8 cellular contexts compared by ENCODE assay signal in genomic region chr19:5691930-5692784, GRCh38. TPM values are rescaled to one million over a fixed set of nuclear protein-coding genes. Genes with fewer than 3 reads are reported as not detected.
DNase-seq lines count a peak whose midpoint lies in the region; ATAC-seq and TF ChIP-seq lines count a peak whose summit lies in the region.

No MANE protein-coding gene starts in this region.

- POLR2A ChIA-PET in WTC11 (lab: Charles Lee): interaction anchor here (0.6 to 2.7 kb wide), 2 partner anchors 21 to 28 kb away, joined by 3 to 14 read pairs; partner anchors contain the start of genes CATSPERD and LONP1

- no peaks in the 10 kb centered on the region for H3K27me3 Mint-ChIP-seq in T-helper 2 cell treated with Interferon-gamma antibody and Interleukin-4, amounts not matched to agents 5 μg/mL and 100 μg/mL, for 36 hours (ENCODE audit: low read depth)
- H3K27me3 Mint-ChIP-seq in WTC11 (ENCODE audit: low read depth): peaks cover 5% of the 10 kb centered on the region; the same call in 1 of the 2 replicates
- H3K27me3 Mint-ChIP-seq in glutamatergic neuron (ENCODE audit: unreplicated experiment): peaks cover 15% of the 10 kb centered on the region
- no peaks in the 10 kb centered on the region for H3K27me3 Mint-ChIP-seq in stimulated activated naive CD8-positive, alpha-beta T cell treated with anti-CD3 and anti-CD28 coated beads, Interleukin-15, amount 100 ng/mL, for 72 hours

- H3K4me1 Mint-ChIP-seq in T-helper 2 cell treated with Interferon-gamma antibody and Interleukin-4, amounts not matched to agents 5 μg/mL and 100 μg/mL, for 36 hours (ENCODE audit: low read depth): peaks cover 10% of the 10 kb centered on the region
- H3K4me1 Mint-ChIP-seq in WTC11 (peaks cover 10% of the 10 kb centered on the region; the same call in 1 of the 2 replicates), glutamatergic neuron (ENCODE audit: low read depth, unreplicated experiment) (no peaks in the 10 kb centered on the region)
- H3K4me1 Mint-ChIP-seq in stimulated activated naive CD8-positive, alpha-beta T cell treated with anti-CD3 and anti-CD28 coated beads, Interleukin-15, amount 100 ng/mL, for 72 hours: peaks cover 74% of the 10 kb centered on the region

- no peak for DNase-seq in T-helper 2 cell treated with Interferon-gamma antibody and Interleukin-4, amounts not matched to agents 5 μg/mL and 100 μg/mL, for 36 hours (ENCODE audit: low spot score)
- DNase-seq in T-helper 2 cell: no peak
- DNase-seq in WTC11 (ENCODE audit: low spot score): no peak
- DNase-seq in glutamatergic neuron: no peak
- peak; percentile 39 to 48 for DNase-seq in stimulated activated naive CD8-positive, alpha-beta T cell treated with anti-CD3 and anti-CD28 coated beads, Interleukin-15, amount 100 ng/mL, for 72 hours
- no peak for DNase-seq in UCSD-AML1 (lab: John Stamatoyannopoulos, UW; ENCODE audit: unreplicated experiment)
- no peak for DNase-seq in DMS153 (lab: John Stamatoyannopoulos, UW)

- peaks cover 33% of the 10 kb centered on the region for H3K36me3 Mint-ChIP-seq in T-helper 2 cell treated with Interferon-gamma antibody and Interleukin-4, amounts not matched to agents 5 μg/mL and 100 μg/mL, for 36 hours (ENCODE audit: low read depth)
- H3K36me3 Mint-ChIP-seq in WTC11 (peaks cover 42% of the 10 kb centered on the region), glutamatergic neuron (ENCODE audit: unreplicated experiment) (no peaks in the 10 kb centered on the region)

- H3K9me3 Mint-ChIP-seq in T-helper 2 cell treated with Interferon-gamma antibody and Interleukin-4, amounts not matched to agents 5 μg/mL and 100 μg/mL, for 36 hours: no peaks in the 10 kb centered on the region
- no peaks in the 10 kb centered on the region for H3K9me3 Mint-ChIP-seq in WTC11
- H3K9me3 Mint-ChIP-seq in glutamatergic neuron (ENCODE audit: unreplicated experiment): peaks cover 16% of the 10 kb centered on the region
- no peaks in the 10 kb centered on the region for H3K9me3 Mint-ChIP-seq in stimulated activated naive CD8-positive, alpha-beta T cell treated with anti-CD3 and anti-CD28 coated beads, Interleukin-15, amount 100 ng/mL, for 72 hours

- peak overlapping the region; percentile 70 for H3K27ac Mint-ChIP-seq in T-helper 2 cell treated with Interferon-gamma antibody and Interleukin-4, amounts not matched to agents 5 μg/mL and 100 μg/mL, for 36 hours
- peak overlapping the region; percentile 70 for H3K27ac Mint-ChIP-seq in WTC11
- H3K27ac Mint-ChIP-seq in glutamatergic neuron (ENCODE audit: unreplicated experiment): peak overlapping the region; percentile 75
- H3K27ac Mint-ChIP-seq in stimulated activated naive CD8-positive, alpha-beta T cell treated with anti-CD3 and anti-CD28 coated beads, Interleukin-15, amount 100 ng/mL, for 72 hours: peak overlapping the region; percentile 69 to 99

- CTCF ChIA-PET in WTC11 (lab: Charles Lee): interaction anchor here (0.5 kb wide), 1 partner anchor 22 kb away, joined by 3 read pairs; no protein-coding TSS in a partner anchor

- ATAC-seq in WTC11: no peak
- no peak for ATAC-seq in stimulated activated naive CD8-positive, alpha-beta T cell treated with anti-CD3 and anti-CD28 coated beads, Interleukin-15, amount 100 ng/mL, for 72 hours
- no peak for ATAC-seq in HG02763 (IDR thresholded peaks at IDR 0.05; ENCODE audit: unreplicated experiment)

- TF ChIP-seq CTCF in WTC11 (IDR thresholded peaks at IDR 0.05): no peak
- TF ChIP-seq CTCF in glutamatergic neuron (IDR thresholded peaks at IDR 0.05; ENCODE audit: partially characterized antibody, unreplicated experiment): no peak

- peak overlapping the region; percentile 99 for H3K4me3 Mint-ChIP-seq in T-helper 2 cell treated with Interferon-gamma antibody and Interleukin-4, amounts not matched to agents 5 μg/mL and 100 μg/mL, for 36 hours
- H3K4me3 Mint-ChIP-seq in WTC11 (peak overlapping the region; percentile 99), glutamatergic neuron (ENCODE audit: unreplicated experiment) (peak overlapping the region; percentile 81)
- peak overlapping the region; percentile 96 to 99 for H3K4me3 Mint-ChIP-seq in stimulated activated naive CD8-positive, alpha-beta T cell treated with anti-CD3 and anti-CD28 coated beads, Interleukin-15, amount 100 ng/mL, for 72 hours

TF ChIP-seq in WTC11, 78 proteins besides CTCF, POLR2A, EP300 and RAD21 (continues in another document):
- TF ChIP-seq JUN (CRISPR knock-in tag; IDR thresholded peaks at IDR 0.05) (no peak), NR3C1 (CRISPR knock-in tag; conservative IDR thresholded peaks at IDR 0.05; ENCODE audit: low read depth) (no peak), NR1H2 (CRISPR knock-in tag; IDR thresholded peaks at IDR 0.05) (no peak), RELA (CRISPR knock-in tag; IDR thresholded peaks at IDR 0.05; ENCODE audit: borderline replicate concordance) (peak; percentile 47; the same call in 1 of the 2 replicates), SMAD4 (CRISPR knock-in tag; IDR thresholded peaks at IDR 0.05) (no peak), ELF4 (CRISPR knock-in tag; IDR thresholded peaks at IDR 0.05; ENCODE audit: low read depth) (0 out of 2 replicates have a peak, but pooled peaks have one; percentile 39), PRDM15 (CRISPR knock-in tag; IDR thresholded peaks at IDR 0.05) (no peak), JAZF1 (CRISPR knock-in tag; IDR thresholded peaks at IDR 0.05) (no peak), ZNF121 (CRISPR knock-in tag; IDR thresholded peaks at IDR 0.05) (peak; percentile 61; the same call in 1 of the 2 replicates), KAT7 (CRISPR knock-in tag; IDR thresholded peaks at IDR 0.05; ENCODE audit: borderline replicate concordance) (no peak), ARID4B (CRISPR knock-in tag; IDR thresholded peaks at IDR 0.05; ENCODE audit: borderline replicate concordance) (no peak), SP1 (CRISPR knock-in tag; conservative IDR thresholded peaks at IDR 0.05) (no peak), CREB1 (CRISPR knock-in tag; IDR thresholded peaks at IDR 0.05) (peak; percentile 22; the same call in 1 of the 2 replicates)

RNA-seq across cellular contexts. Expression of gene RPL36, which starts 2.1 kb away (rescaled TPM):
- total RNA-seq in WTC11 (2021) (1,080 to 1,240 TPM (median 1,178 TPM) in 3 replicates), glutamatergic neuron (ENCODE audit: unreplicated experiment) (514 TPM)

RNA-seq across cellular contexts. Expression of gene HSD11B1L, which starts 11.3 kb away (rescaled TPM):
- total RNA-seq in WTC11 (2021) (11.8 to 19.1 TPM (median 15.5 TPM) in 3 replicates), glutamatergic neuron (ENCODE audit: unreplicated experiment) (64.4 TPM)

RNA-seq across cellular contexts. Expression of gene MICOS13, which starts 11.8 kb away (rescaled TPM):
- total RNA-seq in WTC11 (2021) (30.0 to 32.8 TPM (median 32.5 TPM) in 3 replicates), glutamatergic neuron (ENCODE audit: unreplicated experiment) (22.8 TPM)

RNA-seq across cellular contexts. Expression of gene LONP1, which starts 27.8 kb away (rescaled TPM):
- total RNA-seq in WTC11 (2021) (171 to 186 TPM (median 180 TPM) in 3 replicates), glutamatergic neuron (ENCODE audit: unreplicated experiment) (98.5 TPM)

RNA-seq across cellular contexts. Expression of gene CATSPERD, which starts 28.3 kb away (rescaled TPM):
- total RNA-seq in WTC11 (2021) (0.50 TPM in 1 of 3 replicates, not detected in the others), glutamatergic neuron (ENCODE audit: unreplicated experiment) (not detected)

Comparison
In these comparisons a context has a peak if more than half of its experiments do, and no peak if none do; other contexts are left out.
1. DNase-seq: peak in stimulated activated naive CD8-positive, alpha-beta T cell treated with anti-CD3 and anti-CD28 coated beads, Interleukin-15, amount 100 ng/mL, for 72 hours (2 of 2); none in T-helper 2 cell treated with Interferon-gamma antibody and Interleukin-4, amounts not matched to agents 5 μg/mL and 100 μg/mL, for 36 hours (single experiment), T-helper 2 cell (0 of 5), WTC11 (single experiment), glutamatergic neuron (single experiment), UCSD-AML1 (single experiment) and DMS153 (single experiment).
2. Peak in every context shown above with its lines, with median percentiles within 50 percentile points of each other: H3K27ac Mint-ChIP-seq and H3K4me3 Mint-ChIP-seq.